Comparison of ENCODE assay signal across 8 cellular contexts in the genomic region with DNA sequence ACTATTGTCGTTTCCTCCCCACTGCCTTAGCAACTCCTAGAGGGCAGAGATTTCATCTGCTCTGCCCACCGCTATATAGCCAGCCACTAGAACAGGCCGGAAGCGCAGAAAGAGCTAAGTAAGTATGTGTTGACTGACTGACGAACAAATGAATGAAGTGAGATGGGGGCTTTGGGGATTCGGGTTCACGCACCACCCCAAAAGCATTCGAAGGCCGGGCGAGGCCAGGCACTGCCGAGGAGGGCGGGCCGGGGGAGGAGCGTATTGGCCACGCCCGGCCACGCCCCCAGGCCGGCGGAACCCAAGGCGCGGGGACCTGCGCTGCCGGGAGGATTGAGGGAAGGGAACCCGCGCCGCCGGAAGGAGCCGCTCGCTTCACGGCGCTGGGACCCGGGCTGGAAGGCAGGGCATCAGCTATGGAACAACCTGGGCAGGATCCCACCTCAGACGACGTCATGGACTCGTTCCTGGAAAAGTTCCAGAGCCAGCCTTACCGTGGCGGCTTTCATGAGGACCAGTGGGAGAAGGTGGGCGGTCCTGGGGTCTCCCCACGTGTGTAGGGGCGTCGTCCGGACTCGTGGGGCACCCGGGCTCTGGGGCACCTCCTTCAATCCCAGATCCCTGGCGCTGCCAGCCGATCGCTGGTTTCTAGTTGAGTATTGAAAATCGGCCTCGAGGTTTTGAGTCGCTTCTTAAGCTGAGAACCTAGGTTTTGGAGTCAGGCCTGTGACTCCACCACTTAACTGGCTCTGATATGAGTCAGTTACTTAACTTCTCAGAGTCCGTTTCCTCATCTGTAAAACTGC.
DNase-seq lines count a peak whose midpoint lies in the region; ATAC-seq and TF ChIP-seq lines count a peak whose summit lies in the region.

A gene with protein sequence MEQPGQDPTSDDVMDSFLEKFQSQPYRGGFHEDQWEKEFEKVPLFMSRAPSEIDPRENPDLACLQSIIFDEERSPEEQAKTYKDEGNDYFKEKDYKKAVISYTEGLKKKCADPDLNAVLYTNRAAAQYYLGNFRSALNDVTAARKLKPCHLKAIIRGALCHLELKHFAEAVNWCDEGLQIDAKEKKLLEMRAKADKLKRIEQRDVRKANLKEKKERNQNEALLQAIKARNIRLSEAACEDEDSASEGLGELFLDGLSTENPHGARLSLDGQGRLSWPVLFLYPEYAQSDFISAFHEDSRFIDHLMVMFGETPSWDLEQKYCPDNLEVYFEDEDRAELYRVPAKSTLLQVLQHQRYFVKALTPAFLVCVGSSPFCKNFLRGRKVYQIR (plus strand): TSS at position 369 of the 806 bp plus-strand sequence. CDS start 48 bp downstream, at position 417.

- peak; percentile 12 for DNase-seq in NCI-H187 treated with DMSO at 0.1 percent for 48 hours (lab: John Stamatoyannopoulos, UW)
- DNase-seq in T-helper 9 cell = peak; percentile 76
- DNase-seq in astrocyte of the cerebellum (ENCODE audit: low read depth) = peak; percentile 39
- peak; percentile 73 to 78 for DNase-seq in hippocampal formation (lab: John Stamatoyannopoulos, UW)
- peak; percentile 96 for DNase-seq in retina
- DNase-seq in cortex of kidney (lab: John Stamatoyannopoulos, UW) = no peak

- in situ Hi-C loops in astrocyte of the cerebellum (cut with HindIII; ENCODE audit: low sequenced_read_pairs) = no loop called here

- ATAC-seq in GM18502 (IDR thresholded peaks at IDR 0.05; ENCODE audit: poor library complexity, unreplicated experiment) (peak; percentile 98), HG02885 (IDR thresholded peaks at IDR 0.05; ENCODE audit: poor library complexity, unreplicated experiment) (peak; percentile 98)

- no peak for TF ChIP-seq CTCF in astrocyte of the cerebellum (IDR thresholded peaks at IDR 0.05; ENCODE audit: low read depth, low read length, missing control alignments)

- peak within 1 kb of the TSS; percentile 81 for H3K4me3 ChIP-seq in astrocyte of the cerebellum (ENCODE audit: low read depth, low read length)
